ENCODE assay signal across 7 cellular contexts in genomic region chrX:119769388-119769787, GRCh38. TPM values are rescaled to one million over a fixed set of nuclear protein-coding genes. Genes with fewer than 3 reads are reported as not detected.
DNase-seq lines count a peak whose midpoint lies in the region; ATAC-seq, FAIRE-seq and TF ChIP-seq lines count a peak whose summit lies in the region.
"Not testable (repeated sequence)": the region's sequence is repeated elsewhere in the genome, so short reads cannot be mapped to it uniquely, and the experiment has no call there.
"Had no signal": no experiment of that assay in that cellular context is flagged by ENCODE, and none has a peak within 500 bp of the region (broad histone marks: within the 10 kb centered on the region; RNA-seq: fewer than 3 reads in every experiment).

No MANE protein-coding gene starts in this region.

- not testable (repeated sequence) for ATAC-seq in K562

- not testable (repeated sequence) for H3K27me3 Mint-ChIP-seq in Calu3 (ENCODE audit: unreplicated experiment); osteocyte (ENCODE audit: unreplicated experiment)

- intact Hi-C loops in Calu3 (cut with micrococcal nuclease; ENCODE audit: unreplicated experiment); K562 (cut with micrococcal nuclease): not testable (repeated sequence)

- DNase-seq in Calu3; SJSA1 (ENCODE audit: low read depth in 1 of 2, low spot score in 2 of 2); K562 (ENCODE audit: extremely low read depth in 1 of 4, low spot score in 3 of 4); osteocyte (ENCODE audit: extremely low spot score, unreplicated experiment): not testable (repeated sequence)
- DNase-seq in NAMALWA (ENCODE audit: low spot score): peak; percentile 43

- H3K4me1 Mint-ChIP-seq in Calu3 (ENCODE audit: low read depth, unreplicated experiment): peaks cover 16% of the 10 kb centered on the region
- peaks cover 12% of the 10 kb centered on the region for H3K4me1 Mint-ChIP-seq in osteocyte (ENCODE audit: unreplicated experiment)

- H4K20me1 ChIP-seq in K562 (replicated peaks; ENCODE audit: control insufficient read depth, insufficient read depth, low read length): not testable (repeated sequence)

- H3K9me3 Mint-ChIP-seq in Calu3 (ENCODE audit: low read depth, unreplicated experiment); osteocyte (ENCODE audit: unreplicated experiment): not testable (repeated sequence)

- H3K36me3 Mint-ChIP-seq in Calu3 (ENCODE audit: insufficient read depth, unreplicated experiment); osteocyte (ENCODE audit: unreplicated experiment): not testable (repeated sequence)

- 83% methylated on average over 1 of the region's 3 CpGs for WGBS in K562 (ENCODE audit: insufficient coverage, low coverage, missing lambda C conversion rate)

- not testable (repeated sequence) for TF ChIP-seq RAD21 in K562 (CRISPR knock-in tag; conservative IDR thresholded peaks at IDR 0.05 in 1 of 2, IDR thresholded peaks at IDR 0.05 in 1 of 2)

- not testable (repeated sequence) for H3K9me3 ChIP-seq in HEK293 (ENCODE audit: control insufficient read depth, insufficient read depth, low read depth, low read length); SJSA1 (replicated peaks); K562 (replicated peaks; ENCODE audit: control insufficient read depth, insufficient read depth, low read depth, low read length)

- H3K9ac ChIP-seq in K562 (ENCODE audit: insufficient read depth in 1 of 2, low read depth in 2 of 2, low read length in 2 of 2): not testable (repeated sequence)

- not testable (repeated sequence) for TF ChIP-seq CTCF in Calu3 (IDR thresholded peaks at IDR 0.05; ENCODE audit: unreplicated experiment); HEK293 (tag by site-specific recombination; IDR thresholded peaks at IDR 0.05); K562 (IDR thresholded peaks at IDR 0.05 in 2 of 3, conservative IDR thresholded peaks at IDR 0.05 in 1 of 3; ENCODE audit: insufficient read depth in 2 of 3, low read depth in 1 of 3, low read length in 3 of 3); osteocyte (IDR thresholded peaks at IDR 0.05)

- not testable (repeated sequence) for H2AFZ ChIP-seq in K562 (ENCODE audit: low read depth, low read length)

- H3K79me2 ChIP-seq in K562 (ENCODE audit: control insufficient read depth, insufficient read depth, low read length): not testable (repeated sequence)

- not testable (repeated sequence) for H3K4me1 ChIP-seq in HEK293 (ENCODE audit: control insufficient read depth, insufficient read depth, low read length); K562 (replicated peaks in 1 of 2; ENCODE audit: control insufficient read depth in 2 of 2, insufficient read depth in 2 of 2, low read length in 2 of 2)
- H3K4me1 ChIP-seq in SJSA1 (replicated peaks): peaks cover 21% of the 10 kb centered on the region

- H3K4me3 ChIP-seq in HEK293 (ENCODE audit: low read depth, low read length); SJSA1; K562: not testable (repeated sequence)

- TF ChIP-seq POLR2A in K562 (conservative IDR thresholded peaks at IDR 0.05): not testable (repeated sequence)

- H3K27ac Mint-ChIP-seq in Calu3 (ENCODE audit: unreplicated experiment) (peak overlapping the region; percentile 14), osteocyte (ENCODE audit: unreplicated experiment) (peak overlapping the region; percentile 88)

- not testable (repeated sequence) for H3K27me3 ChIP-seq in SJSA1 (replicated peaks); K562 (ENCODE audit: control insufficient read depth in 2 of 2, insufficient read depth in 2 of 2, low read length in 2 of 2)

- CTCF ChIA-PET in Calu3 (lab: Charles Lee): interaction anchor here (0.5 kb wide), 1 partner anchor 185 kb away, joined by 8 read pairs; no protein-coding TSS in a partner anchor
- CTCF ChIA-PET in HEK293 (lab: Yijun Ruan, JAX): interaction anchor here (0.5 to 1.1 kb wide), 4 partner anchors 15 to 249 kb away, joined by 3 to 5 read pairs (median 3); no protein-coding TSS in a partner anchor
- CTCF ChIA-PET in K562 (lab: Yijun Ruan, JAX; ENCODE audit: low intra/inter-chr PET ratio): not testable (repeated sequence)

- H3K27ac ChIP-seq in HEK293 (ENCODE audit: extremely low read depth, low read depth, low read length); K562 (ENCODE audit: extremely low read depth, low read depth, low read length): not testable (repeated sequence)
- peak overlapping the region; percentile 76 for H3K27ac ChIP-seq in SJSA1

- FAIRE-seq in K562 (lab: Jason Lieb, UNC): not testable (repeated sequence)

- H3K36me3 ChIP-seq in HEK293 (ENCODE audit: control insufficient read depth in 2 of 2, insufficient read depth in 1 of 2, low read length in 2 of 2); SJSA1; K562 (ENCODE audit: control insufficient read depth, insufficient read depth, low read length): not testable (repeated sequence)

- POLR2A ChIA-PET in HEK293 (lab: Yijun Ruan, JAX) (interaction anchor here (1.1 kb wide), 1 partner anchor 276 kb away, joined by 3 read pairs; no protein-coding TSS in a partner anchor), K562 (lab: Yijun Ruan, JAX) (interaction anchor here (0.7 to 1.5 kb wide), 2 partner anchors 22 to 150 kb away, joined by 4 to 5 read pairs; partner anchors contain the start of gene RPL39)

- in situ Hi-C loops in K562 (cut with MboI): loop anchor here (10.0 kb wide), 1 partner anchor 255 kb away; no protein-coding TSS in a partner anchor

- not testable (repeated sequence) for BruUV-seq in Calu3 (replicated peaks; lab: Mats Ljungman, UMichigan); K562 (replicated peaks; lab: Mats Ljungman, UMichigan)

- not testable (repeated sequence) for TF ChIP-seq EP300 in K562 (IDR thresholded peaks at IDR 0.05; ENCODE audit: low read length)

- not testable (repeated sequence) for H3K4me3 Mint-ChIP-seq in Calu3 (ENCODE audit: low read depth, unreplicated experiment); osteocyte (ENCODE audit: unreplicated experiment)

- H3K9me1 ChIP-seq in K562 (ENCODE audit: control insufficient read depth, insufficient read depth, low read length): not testable (repeated sequence)

- not testable (repeated sequence) for H3K4me2 ChIP-seq in K562 (ENCODE audit: insufficient read depth, low read length)

TF ChIP-seq in HEK293, 187 proteins besides CTCF, POLR2A, EP300 and RAD21:
- peak; percentile 35 for TF ChIP-seq SP2 (tag by site-specific recombination; IDR thresholded peaks at IDR 0.05)

TF ChIP-seq in K562, 482 proteins besides CTCF, POLR2A, EP300 and RAD21:
- TF ChIP-seq ZNF316 (IDR thresholded peaks at IDR 0.05): 0 out of 2 replicates have a peak, but pooled peaks have one; percentile 9
- TF ChIP-seq NFYB (IDR thresholded peaks at IDR 0.05; ENCODE audit: extremely low read depth, insufficient read length): peak; percentile 69
TF ChIP-seq in K562: peak in this region for 2; not testable (repeated sequence) for 480.

RNA-seq across cellular contexts. Expression of gene SOWAHD, which starts 11.0 kb away (rescaled TPM):
- not detected in 2 replicates for total RNA-seq in Calu3 (2022)
- total RNA-seq in SJSA1 (2014; rRNA removed; shearing (Covaris generic)): 0.19 and 1.6 TPM in 2 replicates
- not detected in 2 replicates for total RNA-seq in K562 (2011; cell fraction: chromatin; rRNA removed; ENCODE audit: low replicate concordance)
- total RNA-seq in K562 (2011; cell fraction: nucleolus; rRNA removed): not detected in 2 replicates
- total RNA-seq in K562 (2011; cell fraction: nucleoplasm; rRNA removed): not detected in 2 replicates
- total RNA-seq in K562 (2014; rRNA removed): 0.20 TPM in 1 of 2 replicates, not detected in the other
- total RNA-seq in K562 (2014; rRNA removed; fragmentation: Illumina TruSeq; extraction: Trizol): not detected in 2 replicates
- total RNA-seq in K562 (2015; rRNA removed; fragmentation: Illumina TruSeq; extraction: Trizol): 0.15 TPM in 1 of 2 replicates, not detected in the other
- total RNA-seq in K562 (2021): not detected in 2 replicates
- 0.11 and 0.13 TPM in 2 replicates for polyA plus RNA-seq in K562 (2011; rRNA removed)
- 0.12 and 0.16 TPM in 2 replicates for polyA plus RNA-seq in K562 (2011; cell fraction: cytosol; rRNA removed)
- polyA plus RNA-seq in K562 (2011; cell fraction: nucleus; rRNA removed): 0.08 TPM in 1 of 2 replicates, not detected in the other
- 0.10 and 0.18 TPM in 2 replicates for polyA plus RNA-seq in K562 (2012)
- not detected in 2 replicates for polyA plus RNA-seq in K562 (2014; fragmentation: Illumina TruSeq; extraction: Trizol)
- not detected for polyA plus RNA-seq in K562 (2014; fragmentation: Nextera tagmentation; extraction: Ambion mirVana)
- polyA plus RNA-seq in K562 (2014; rRNA removed): 0.15 and 0.29 TPM in 2 replicates
- polyA minus RNA-seq in K562 (2011; rRNA and poly(A)+ RNA removed): not detected in 2 replicates
- polyA minus RNA-seq in K562 (2011; cell fraction: cytosol; rRNA and poly(A)+ RNA removed): not detected in 2 replicates
- not detected in 2 replicates for polyA minus RNA-seq in K562 (2011; cell fraction: nucleus; rRNA and poly(A)+ RNA removed)
- total RNA-seq in osteocyte: 1.1 and 1.5 TPM in 2 replicates
- total RNA-seq: G401 had no signal

RNA-seq across cellular contexts. Expression of gene RPL39, which starts 22.0 kb away (rescaled TPM):
- total RNA-seq in Calu3 (2022) (1,689 and 1,778 TPM in 2 replicates), K562 (2014; rRNA removed) (1,067 and 1,382 TPM in 2 replicates), K562 (2014; rRNA removed; fragmentation: Illumina TruSeq; extraction: Trizol) (4,057 and 4,318 TPM in 2 replicates), K562 (2015; rRNA removed; fragmentation: Illumina TruSeq; extraction: Trizol) (2,995 and 3,004 TPM in 2 replicates), K562 (2021) (2,027 and 2,325 TPM in 2 replicates), osteocyte (1,616 and 1,617 TPM in 2 replicates)
- total RNA-seq in SJSA1 (2014; rRNA removed; shearing (Covaris generic)): 2,665 and 4,330 TPM in 2 replicates
- total RNA-seq in K562 (2011; cell fraction: chromatin; rRNA removed; ENCODE audit: low replicate concordance): 163 and 225 TPM in 2 replicates
- total RNA-seq in K562 (2011; cell fraction: nucleolus; rRNA removed): 259 and 268 TPM in 2 replicates
- total RNA-seq in K562 (2011; cell fraction: nucleoplasm; rRNA removed): 538 and 1,218 TPM in 2 replicates
- polyA plus RNA-seq in K562 (2011; rRNA removed) (3,720 and 3,778 TPM in 2 replicates), K562 (2014; fragmentation: Illumina TruSeq; extraction: Trizol) (4,858 and 5,043 TPM in 2 replicates), K562 (2014; fragmentation: Nextera tagmentation; extraction: Ambion mirVana) (1,000 to 10,000 TPM; 3,226 to 3,583 TPM), K562 (2014; rRNA removed) (2,850 and 3,458 TPM in 2 replicates)
- polyA plus RNA-seq in K562 (2011; cell fraction: cytosol; rRNA removed): 1,208 and 3,177 TPM in 2 replicates
- polyA plus RNA-seq in K562 (2011; cell fraction: nucleus; rRNA removed): 415 and 1,277 TPM in 2 replicates
- polyA plus RNA-seq in K562 (2012): 4,647 and 6,635 TPM in 2 replicates
- polyA minus RNA-seq in K562 (2011; rRNA and poly(A)+ RNA removed): 1,510 and 2,086 TPM in 2 replicates
- polyA minus RNA-seq in K562 (2011; cell fraction: cytosol; rRNA and poly(A)+ RNA removed): 276 and 372 TPM in 2 replicates
- 48.2 and 180 TPM in 2 replicates for polyA minus RNA-seq in K562 (2011; cell fraction: nucleus; rRNA and poly(A)+ RNA removed)
